Comparison of ENCODE assay signal across 21 cellular contexts in genomic region chr11:86369668-86370067, GRCh38. TPM values are rescaled to one million over a fixed set of nuclear protein-coding genes. Genes with fewer than 3 reads are reported as not detected.
"Had no signal": no experiment of that assay in that cellular context is flagged by ENCODE, and none has a peak within 500 bp of the region (broad histone marks: within the 10 kb centered on the region; RNA-seq: fewer than 3 reads in every experiment).

No MANE protein-coding gene starts in this region.

- H3K4me1 ChIP-seq: colonic mucosa, psoas muscle, sigmoid colon, vagina had no signal

- H3K4me2 ChIP-seq: hepatocyte had no signal

- H3K27ac Mint-ChIP-seq: naive B cell, nephron had no signal

- H3K9me3 ChIP-seq: colonic mucosa, left ventricle myocardium inferior, lower lobe of right lung, neutrophil, psoas muscle, sigmoid colon, upper lobe of right lung, vagina had no signal

- H3K27ac ChIP-seq: colonic mucosa, hepatocyte, left ventricle myocardium inferior, lower lobe of right lung, neutrophil, psoas muscle, sigmoid colon, upper lobe of right lung, vagina had no signal

- H3K4me3 ChIP-seq: colonic mucosa, hepatocyte, left ventricle myocardium inferior, lower lobe of right lung, psoas muscle, sigmoid colon, upper lobe of right lung, vagina had no signal

- H3K79me2 ChIP-seq: hepatocyte had no signal

- H3K4me3 Mint-ChIP-seq: naive B cell, nephron had no signal

- H3K36me3 Mint-ChIP-seq: naive B cell had no signal

- ATAC-seq: left cardiac atrium, lower lobe of right lung, upper lobe of right lung had no signal

- H3K36me3 ChIP-seq: colonic mucosa, left ventricle myocardium inferior, lower lobe of right lung, neutrophil, sigmoid colon, upper lobe of right lung, vagina had no signal

- H3K4me1 Mint-ChIP-seq: naive B cell, nephron had no signal

- H2AFZ ChIP-seq: hepatocyte had no signal

- FAIRE-seq: kidney, small intestine had no signal

- H3K27me3 ChIP-seq: colonic mucosa, hepatocyte, sigmoid colon, upper lobe of right lung, vagina had no signal

- DNase-seq: colonic mucosa; dermis blood vessel endothelial cell; erythroblast; foreskin melanocyte; head of caudate nucleus; kidney; left cardiac atrium; left ventricle myocardium inferior; lower lobe of right lung; mesenchymal stem cell; naive B cell; sigmoid colon; small intestine; stimulated activated CD4-positive, alpha-beta T cell treated with anti-CD3 and anti-CD28 coated beads, Interleukin-12 subunit alpha, Interleukin-12 subunit beta, amount 100 ng/mL, for 4 hours; stimulated activated naive CD4-positive, alpha-beta T cell treated with Interleukin-2 at 50 U/mL for 16 hours; upper lobe of right lung had no signal

RNA-seq across cellular contexts. Expression of gene CCDC81, which starts 5.0 kb away (rescaled TPM):
- total RNA-seq: vagina had no signal
